13 cellular contexts compared by ENCODE assay signal in genomic region chr3:71689305-71689704, GRCh38. TPM values are rescaled to one million over a fixed set of nuclear protein-coding genes. Genes with fewer than 3 reads are reported as not detected.
A peak's percentile ranks its signal among the peaks of the same experiment; 100 is the strongest.
DNase-seq lines count a peak whose midpoint lies in the region; ATAC-seq and TF ChIP-seq lines count a peak whose summit lies in the region.
"Had no signal": no experiment of that assay in that cellular context is flagged by ENCODE, and none has a peak within 500 bp of the region (broad histone marks: within the 10 kb centered on the region; RNA-seq: fewer than 3 reads in every experiment).

No MANE protein-coding gene starts in this region.

- no peak overlapping the region for H3K27ac Mint-ChIP-seq in stimulated activated naive CD8-positive, alpha-beta T cell treated with anti-CD3 and anti-CD28 coated beads, Interleukin-15, amount 100 ng/mL, for 72 hours
- H3K27ac Mint-ChIP-seq: activated naive CD8-positive, alpha-beta T cell treated with anti-CD3 and anti-CD28 coated beads, Interleukin-2, amount 10 ng/mL, durations not matched to agents 7 days and 5 days had no signal

- no peak overlapping the region for H3K4me3 ChIP-seq in RWPE2 (ENCODE audit: severe bottlenecking)
- no peak overlapping the region for H3K4me3 ChIP-seq in right atrium auricular region

- TF ChIP-seq CTCF in RWPE2 (IDR thresholded peaks at IDR 0.05; ENCODE audit: poor library complexity, severe bottlenecking), result peak; percentile 23
- no peak for TF ChIP-seq CTCF in right atrium auricular region (IDR thresholded peaks at IDR 0.05)

- no peaks in the 10 kb centered on the region for H3K9me3 Mint-ChIP-seq in stimulated activated naive CD8-positive, alpha-beta T cell treated with anti-CD3 and anti-CD28 coated beads, Interleukin-15, amount 100 ng/mL, for 72 hours
- H3K9me3 Mint-ChIP-seq: immature natural killer cell had no signal

- H3K4me1 ChIP-seq in RWPE2 (ENCODE audit: insufficient read depth, poor library complexity, severe bottlenecking) (peaks cover 63% of the 10 kb centered on the region), right atrium auricular region (peaks cover 0 to 26% of the 10 kb centered on the region in 2 donors)

- H3K27me3 ChIP-seq in RWPE2 (ENCODE audit: insufficient read depth, poor library complexity, severe bottlenecking), result no peaks in the 10 kb centered on the region
- H3K27me3 ChIP-seq in right atrium auricular region, result no peaks in the 10 kb centered on the region

- H3K9me3 ChIP-seq in RWPE2 (ENCODE audit: severe bottlenecking) (no peaks in the 10 kb centered on the region), right atrium auricular region (no peaks in the 10 kb centered on the region)

- no peak for DNase-seq in stimulated activated naive CD8-positive, alpha-beta T cell treated with anti-CD3 and anti-CD28 coated beads, Interleukin-15, Interleukin-2, amounts not matched to agents 100 U/mL and 50 U/mL, for 24 hours
- no peak for DNase-seq in stimulated activated naive CD8-positive, alpha-beta T cell treated with anti-CD3 and anti-CD28 coated beads, Interleukin-15, amount 100 ng/mL, for 72 hours
- DNase-seq in RWPE2 (ENCODE audit: low spot score) (no peak), glomerular visceral epithelial cell (ENCODE audit: extremely low spot score) (peak; percentile 32), EL (no peak), right atrium auricular region (ENCODE audit: low spot score) (no peak), NCI-H446 treated with DMSO at 0.1 percent for 48 hours (lab: John Stamatoyannopoulos, UW) (no peak)
- DNase-seq: activated naive CD8-positive, alpha-beta T cell treated with anti-CD3 and anti-CD28 coated beads, Interleukin-2, amount 10 ng/mL, durations not matched to agents 7 days and 5 days; immature natural killer cell; NCI-H1092; stimulated activated CD4-positive, alpha-beta T cell treated with anti-CD3 and anti-CD28 coated beads, Interleukin-1b, Interleukin-23, amount 100 ng/mL, for 48 hours had no signal

- no peaks in the 10 kb centered on the region for H3K4me1 Mint-ChIP-seq in stimulated activated naive CD8-positive, alpha-beta T cell treated with anti-CD3 and anti-CD28 coated beads, Interleukin-15, amount 100 ng/mL, for 72 hours

- H3K27ac ChIP-seq in RWPE2 (ENCODE audit: poor library complexity, severe bottlenecking) (peak overlapping the region; percentile 96), right atrium auricular region (no peak overlapping the region)
- H3K27ac ChIP-seq: HL-60 had no signal

- ATAC-seq in stimulated activated naive CD8-positive, alpha-beta T cell treated with anti-CD3 and anti-CD28 coated beads, Interleukin-15, Interleukin-2, amounts not matched to agents 100 U/mL and 50 U/mL, for 24 hours, result peak; percentile 78
- no peak for ATAC-seq in stimulated activated naive CD8-positive, alpha-beta T cell treated with anti-CD3 and anti-CD28 coated beads, Interleukin-15, amount 100 ng/mL, for 72 hours
- ATAC-seq in RWPE2 (ENCODE audit: low read depth) (peak; percentile 51; the same call in 2 of the 3 replicates), GM19328 (IDR thresholded peaks at IDR 0.05; ENCODE audit: unreplicated experiment) (no peak)

- H3K36me3 ChIP-seq in RWPE2 (ENCODE audit: low read depth) (no peaks in the 10 kb centered on the region; the same call in 1 of the 2 replicates), right atrium auricular region (no peaks in the 10 kb centered on the region)

- H3K4me3 Mint-ChIP-seq in stimulated activated naive CD8-positive, alpha-beta T cell treated with anti-CD3 and anti-CD28 coated beads, Interleukin-15, amount 100 ng/mL, for 72 hours, result no peak overlapping the region
- H3K4me3 Mint-ChIP-seq: activated naive CD8-positive, alpha-beta T cell treated with anti-CD3 and anti-CD28 coated beads, Interleukin-2, amount 10 ng/mL, durations not matched to agents 7 days and 5 days; immature natural killer cell had no signal

- H3K27me3 Mint-ChIP-seq in stimulated activated naive CD8-positive, alpha-beta T cell treated with anti-CD3 and anti-CD28 coated beads, Interleukin-15, amount 100 ng/mL, for 72 hours, result no peaks in the 10 kb centered on the region
- H3K27me3 Mint-ChIP-seq: activated naive CD8-positive, alpha-beta T cell treated with anti-CD3 and anti-CD28 coated beads, Interleukin-2, amount 10 ng/mL, durations not matched to agents 7 days and 5 days had no signal

RNA-seq across cellular contexts. Expression of gene EIF4E3, which starts 35.9 kb away (rescaled TPM):
- 10 to 100 TPM; 18.2 to 23.3 TPM for total RNA-seq in right atrium auricular region

Comparison
In these comparisons a context has a peak if more than half of its experiments do, and no peak if none do; other contexts are left out.
1. ATAC-seq: peak in stimulated activated naive CD8-positive, alpha-beta T cell treated with anti-CD3 and anti-CD28 coated beads, Interleukin-15, Interleukin-2, amounts not matched to agents 100 U/mL and 50 U/mL, for 24 hours (single experiment) and RWPE2 (single experiment); none in stimulated activated naive CD8-positive, alpha-beta T cell treated with anti-CD3 and anti-CD28 coated beads, Interleukin-15, amount 100 ng/mL, for 72 hours (single experiment) and GM19328 (single experiment).